ENCODE assay signal across 19 cellular contexts in the genomic region with DNA sequence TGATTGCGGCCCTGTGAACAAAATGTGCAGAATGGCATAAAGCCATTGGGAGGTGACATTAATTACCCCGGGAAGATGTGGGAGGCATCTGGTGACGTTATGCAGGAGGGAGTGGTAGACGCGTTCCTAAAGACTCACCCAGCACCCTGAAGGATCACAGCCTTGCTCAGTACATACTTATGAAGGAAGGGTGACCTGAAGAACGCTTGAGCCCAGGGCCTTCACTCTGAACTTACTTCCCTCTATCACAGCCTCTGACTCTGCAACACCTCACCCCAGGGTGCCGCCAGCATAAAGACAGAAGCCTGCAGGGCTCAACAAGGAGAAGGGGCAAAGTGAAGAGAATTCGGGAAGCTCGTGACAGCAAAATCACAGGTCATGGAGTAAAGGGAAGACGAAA. TPM values are rescaled to one million over a fixed set of nuclear protein-coding genes. Genes with fewer than 3 reads are reported as not detected.
DNase-seq lines count a peak whose midpoint lies in the region; ATAC-seq and TF ChIP-seq lines count a peak whose summit lies in the region.
"Had no signal": no experiment of that assay in that cellular context is flagged by ENCODE, and none has a peak within 500 bp of the region (broad histone marks: within the 10 kb centered on the region; RNA-seq: fewer than 3 reads in every experiment).

No MANE protein-coding gene starts in this region.

- H3K9me3 Mint-ChIP-seq in endodermal cell: peaks cover 17% of the 10 kb centered on the region
- H3K9me3 Mint-ChIP-seq in activated CD4-positive, alpha-beta memory T cell treated with anti-CD3 and anti-CD28 coated beads, Interleukin-2, amount 10 ng/mL, durations not matched to agents 7 days and 5 days: peaks cover 3% of the 10 kb centered on the region

- H3K27me3 ChIP-seq in BLaER1 (no peaks in the 10 kb centered on the region), H7 (ENCODE audit: control insufficient read depth, insufficient read depth, low read length) (no peaks in the 10 kb centered on the region), endodermal cell (ENCODE audit: control insufficient read depth, insufficient read depth, low read length, poor library complexity, severe bottlenecking) (peaks cover 10% of the 10 kb centered on the region), mesendoderm (ENCODE audit: insufficient read depth, low read length, poor library complexity) (no peaks in the 10 kb centered on the region)

- H3K27me3 Mint-ChIP-seq in endodermal cell (ENCODE audit: insufficient read depth): peaks cover 9% of the 10 kb centered on the region
- peaks cover 15% of the 10 kb centered on the region for H3K27me3 Mint-ChIP-seq in activated CD4-positive, alpha-beta memory T cell treated with anti-CD3 and anti-CD28 coated beads, Interleukin-2, amount 10 ng/mL, durations not matched to agents 7 days and 5 days

- H3K23ac ChIP-seq in mesendoderm (ENCODE audit: low read length): no peak overlapping the region

- no peaks in the 10 kb centered on the region for H3K79me1 ChIP-seq in mesendoderm (ENCODE audit: low read length)

- H4K5ac ChIP-seq in mesendoderm (ENCODE audit: low read length): no peak overlapping the region

- H3K4me1 ChIP-seq in BLaER1 (peaks cover 10% of the 10 kb centered on the region), endodermal cell (ENCODE audit: control insufficient read depth, insufficient read depth, low read length) (peaks cover 14% of the 10 kb centered on the region), mesendoderm (ENCODE audit: control insufficient read depth, low read depth, low read length) (no peaks in the 10 kb centered on the region)
- H3K4me1 ChIP-seq: HAP-1 had no signal

- CTCF ChIA-PET in activated CD4-positive, alpha-beta memory T cell treated with anti-CD3 and anti-CD28 coated beads, Interleukin-2, amount 10 ng/mL, durations not matched to agents 7 days and 5 days (lab: Charles Lee): no interaction called here

- no peak overlapping the region for H2BK15ac ChIP-seq in mesendoderm (replicated peaks; ENCODE audit: low read depth)

- no peak overlapping the region for H3K4me3 Mint-ChIP-seq in endodermal cell
- no peak overlapping the region for H3K4me3 Mint-ChIP-seq in activated CD4-positive, alpha-beta memory T cell treated with anti-CD3 and anti-CD28 coated beads, Interleukin-2, amount 10 ng/mL, durations not matched to agents 7 days and 5 days

- H3K79me2 ChIP-seq in mesendoderm (ENCODE audit: control insufficient read depth, insufficient read depth, low read length): no peaks in the 10 kb centered on the region

- H3K4me1 Mint-ChIP-seq in endodermal cell: peaks cover 18% of the 10 kb centered on the region
- H3K4me1 Mint-ChIP-seq in activated CD4-positive, alpha-beta memory T cell treated with anti-CD3 and anti-CD28 coated beads, Interleukin-2, amount 10 ng/mL, durations not matched to agents 7 days and 5 days: no peaks in the 10 kb centered on the region

- H3K27ac ChIP-seq in BLaER1: no peak overlapping the region
- H3K27ac ChIP-seq in endodermal cell (ENCODE audit: low read depth, low read length): no peak overlapping the region
- no peak overlapping the region for H3K27ac ChIP-seq in mesendoderm (ENCODE audit: low read depth, low read length)

- H3K4me2 ChIP-seq in BLaER1 (0 out of 2 replicates have a peak overlapping the region, but pooled peaks have one; percentile 12), mesendoderm (ENCODE audit: low read length) (no peak overlapping the region)

- ATAC-seq in GM19467 (IDR thresholded peaks at IDR 0.05; ENCODE audit: unreplicated experiment) (no peak), HG02870 (IDR thresholded peaks at IDR 0.05; ENCODE audit: unreplicated experiment) (no peak)
- ATAC-seq: GM12878, K562 had no signal

- no peak overlapping the region for H3K4ac ChIP-seq in mesendoderm (ENCODE audit: low read depth, low read length)

- H3K9ac ChIP-seq in BLaER1 (no peak overlapping the region), endodermal cell (ENCODE audit: extremely low read depth, low read length, poor library complexity, severe bottlenecking) (no peak overlapping the region), mesendoderm (ENCODE audit: low read length) (no peak overlapping the region)

- no peak overlapping the region for H2BK5ac ChIP-seq in mesendoderm (ENCODE audit: low read length)

- H3K4me3 ChIP-seq in BLaER1 (no peak overlapping the region), H7 (ENCODE audit: insufficient read depth, low read depth, low read length) (no peak overlapping the region), endodermal cell (ENCODE audit: low read length) (no peak overlapping the region), mesendoderm (ENCODE audit: low read length) (no peak overlapping the region)
- H3K4me3 ChIP-seq: GM12878, HAP-1, K562 had no signal

- WGBS in endodermal cell (ENCODE audit: insufficient coverage in 1 of 2, insufficient read length in 1 of 2), 2 experiments: 68 to 73% methylated on average over 9 to 10 of the region's 10 CpGs
- no CpG with 5 or more reads among the region's 10 CpGs for WGBS in mesendoderm (ENCODE audit: extremely low coverage, insufficient coverage, low lambda C conversion rate)

- H4K20me1 ChIP-seq in BLaER1: no peaks in the 10 kb centered on the region

- H3K9me3 ChIP-seq in BLaER1: peaks cover 15% of the 10 kb centered on the region
- H3K9me3 ChIP-seq in endodermal cell (ENCODE audit: control insufficient read depth, low read length): peaks cover 16% of the 10 kb centered on the region

- H4K8ac ChIP-seq in mesendoderm (ENCODE audit: low read depth, low read length): no peak overlapping the region

- DNase-seq in H7 (peak; percentile 53), endodermal cell (peak; percentile 86), mesendoderm (peak; percentile 18), epidermal melanocyte (ENCODE audit: insufficient read length, low spot score) (no peak)
- no peak for DNase-seq in activated CD4-positive, alpha-beta memory T cell treated with anti-CD3 and anti-CD28 coated beads, Interleukin-2, amount 10 ng/mL, durations not matched to agents 7 days and 5 days
- DNase-seq: C1 segment of cervical spinal cord, DND-41, GDM1, NCI-H2029 treated with DMSO at 0.1 percent for 48 hours, NCI-H2171 treated with DMSO at 0.1 percent for 48 hours, NCI-H774, RPMI8226 had no signal

- H3K36me3 Mint-ChIP-seq in endodermal cell (ENCODE audit: low read depth): peaks cover 5% of the 10 kb centered on the region
- H3K36me3 Mint-ChIP-seq in activated CD4-positive, alpha-beta memory T cell treated with anti-CD3 and anti-CD28 coated beads, Interleukin-2, amount 10 ng/mL, durations not matched to agents 7 days and 5 days (ENCODE audit: low read depth): no peaks in the 10 kb centered on the region

- no peak for TF ChIP-seq CTCF in endodermal cell (conservative IDR thresholded peaks at IDR 0.05)

- no peak overlapping the region for H3K27ac Mint-ChIP-seq in endodermal cell
- no peak overlapping the region for H3K27ac Mint-ChIP-seq in activated CD4-positive, alpha-beta memory T cell treated with anti-CD3 and anti-CD28 coated beads, Interleukin-2, amount 10 ng/mL, durations not matched to agents 7 days and 5 days

- H3K56ac ChIP-seq in mesendoderm (ENCODE audit: low read length): no peak overlapping the region

- H3K36me3 ChIP-seq in BLaER1 (no peaks in the 10 kb centered on the region), H7 (replicated peaks; ENCODE audit: control insufficient read depth, insufficient read depth, low read length) (no peaks in the 10 kb centered on the region), endodermal cell (ENCODE audit: control insufficient read depth, insufficient read depth, low read length) (no peaks in the 10 kb centered on the region), mesendoderm (ENCODE audit: control insufficient read depth, insufficient read depth, low read length) (no peaks in the 10 kb centered on the region)
- H3K36me3 ChIP-seq: HAP-1 had no signal

- H2AK5ac ChIP-seq in mesendoderm (ENCODE audit: low read length): no peak overlapping the region

- no peak overlapping the region for H2BK120ac ChIP-seq in mesendoderm (ENCODE audit: low read depth, low read length)

- POLR2A ChIA-PET in activated CD4-positive, alpha-beta memory T cell treated with anti-CD3 and anti-CD28 coated beads, Interleukin-2, amount 10 ng/mL, durations not matched to agents 7 days and 5 days (lab: Charles Lee): no interaction called here

- no peak overlapping the region for H3K18ac ChIP-seq in mesendoderm (ENCODE audit: low read length)

RNA-seq across cellular contexts. Expression of gene MFSD6L, which starts 9.4 kb away (rescaled TPM):
- total RNA-seq in H7 (2014; rRNA removed; shearing (Covaris generic)): 0.07 TPM in 1 of 2 replicates, not detected in the other
- total RNA-seq in endodermal cell: 1 to 10 TPM; 3.3 to 5.1 TPM
- 0.25 TPM for polyA plus RNA-seq in endodermal cell (2013, experiment 1 of 2)
- polyA plus RNA-seq in endodermal cell (2013, experiment 2 of 2): 0.25 TPM
- polyA plus RNA-seq in mesendoderm (2013, experiment 1 of 2): 0.39 TPM
- 0.34 TPM for polyA plus RNA-seq in mesendoderm (2013, experiment 2 of 2)
- total RNA-seq in activated CD4-positive, alpha-beta memory T cell treated with anti-CD3 and anti-CD28 coated beads, Interleukin-2, amount 10 ng/mL, durations not matched to agents 7 days and 5 days: under 1 TPM in 1 of 2 experiments, not detected in 1; 0.13 TPM
- total RNA-seq: K562, NCI-H460 had no signal
- polyA plus RNA-seq: K562 had no signal

RNA-seq across cellular contexts. Expression of gene SPDYE4, which starts 31.4 kb away (rescaled TPM):
- total RNA-seq in H7 (2014; rRNA removed; shearing (Covaris generic)): not detected in 2 replicates
- total RNA-seq in endodermal cell: not detected
- polyA plus RNA-seq in endodermal cell (2013, experiment 1 of 2): not detected
- polyA plus RNA-seq in endodermal cell (2013, experiment 2 of 2): not detected
- polyA plus RNA-seq in mesendoderm (2013, experiment 1 of 2): not detected
- polyA plus RNA-seq in mesendoderm (2013, experiment 2 of 2): not detected
- not detected for total RNA-seq in activated CD4-positive, alpha-beta memory T cell treated with anti-CD3 and anti-CD28 coated beads, Interleukin-2, amount 10 ng/mL, durations not matched to agents 7 days and 5 days
- total RNA-seq: GM12878, K562, NCI-H460 had no signal
- polyA plus RNA-seq: K562 had no signal

RNA-seq across cellular contexts. Expression of gene CCDC42, which starts 45.1 kb away (rescaled TPM):
- total RNA-seq in H7 (2014; rRNA removed; shearing (Covaris generic)): not detected in 2 replicates
- total RNA-seq in endodermal cell: not detected
- not detected for polyA plus RNA-seq in endodermal cell (2013, experiment 1 of 2)
- 0.21 TPM for polyA plus RNA-seq in endodermal cell (2013, experiment 2 of 2)
- not detected for polyA plus RNA-seq in mesendoderm (2013, experiment 1 of 2)
- polyA plus RNA-seq in mesendoderm (2013, experiment 2 of 2): 0.04 TPM
- under 1 TPM; 0.28 to 0.45 TPM for total RNA-seq in activated CD4-positive, alpha-beta memory T cell treated with anti-CD3 and anti-CD28 coated beads, Interleukin-2, amount 10 ng/mL, durations not matched to agents 7 days and 5 days
- total RNA-seq: K562, NCI-H460 had no signal
- polyA plus RNA-seq: K562 had no signal

Comparison
In these comparisons a context has a peak if more than half of its experiments do, and no peak if none do; other contexts are left out.
1. DNase-seq: peak in H7 (single experiment), endodermal cell (single experiment) and mesendoderm (single experiment); none in epidermal melanocyte (single experiment) and activated CD4-positive, alpha-beta memory T cell treated with anti-CD3 and anti-CD28 coated beads, Interleukin-2, amount 10 ng/mL, durations not matched to agents 7 days and 5 days (single experiment).